ENCODE assay signal across 8 cellular contexts in genomic region chr12:123983822-123984485, GRCh38. TPM values are rescaled to one million over a fixed set of nuclear protein-coding genes. Genes with fewer than 3 reads are reported as not detected.
DNase-seq lines count a peak whose midpoint lies in the region; ATAC-seq and TF ChIP-seq lines count a peak whose summit lies in the region.

No MANE protein-coding gene starts in this region.

- no peaks in the 10 kb centered on the region for H3K79me2 ChIP-seq in Karpas-422 (ENCODE audit: low read length)

- H3K9me2 ChIP-seq in Karpas-422 (replicated peaks; ENCODE audit: insufficient read depth, low read length), result no peaks in the 10 kb centered on the region

- H3K9me3 ChIP-seq in Karpas-422 (ENCODE audit: low read length) (no peaks in the 10 kb centered on the region), adrenal gland (replicated peaks in 1 of 3) (no peaks in the 10 kb centered on the region), sigmoid colon (no peaks in the 10 kb centered on the region)

- no peaks in the 10 kb centered on the region for H3K27me3 ChIP-seq in Karpas-422 (ENCODE audit: low read length)
- no peaks in the 10 kb centered on the region for H3K27me3 ChIP-seq in adrenal gland
- H3K27me3 ChIP-seq in sigmoid colon, result no peaks in the 10 kb centered on the region

- peak; percentile 77 for ATAC-seq in left ventricle myocardium superior
- ATAC-seq in HG03457 (IDR thresholded peaks at IDR 0.05; ENCODE audit: unreplicated experiment), result no peak
- ATAC-seq in GM19035 (IDR thresholded peaks at IDR 0.05; ENCODE audit: unreplicated experiment), result no peak

- H2AFZ ChIP-seq in Karpas-422 (ENCODE audit: low read length), result no peak overlapping the region

- H4K20me1 ChIP-seq in Karpas-422 (ENCODE audit: insufficient read depth, low read depth, low read length), result peaks cover 68% of the 10 kb centered on the region

- 50 to 52% (median 52%) methylated on average over 7 of the region's 7 CpGs for WGBS in adrenal gland, 4 donors
- 59 to 64% methylated on average over 7 of the region's 7 CpGs for WGBS in sigmoid colon, 2 donors

- H3K9ac ChIP-seq in Karpas-422 (ENCODE audit: low read length), result no peak overlapping the region

- TF ChIP-seq EP300 in sigmoid colon (IDR thresholded peaks at IDR 0.05), result no peak

- TF ChIP-seq POLR2A in adrenal gland (IDR thresholded peaks at IDR 0.05) (no peak), sigmoid colon (IDR thresholded peaks at IDR 0.05) (no peak)

- H3K36me3 ChIP-seq in Karpas-422 (ENCODE audit: insufficient read depth, low read length), result no peaks in the 10 kb centered on the region
- H3K36me3 ChIP-seq in adrenal gland (replicated peaks in 1 of 2), result peaks cover 0 to 10% of the 10 kb centered on the region in 2 donors
- peaks cover 0 to 20% (median 6%) of the 10 kb centered on the region in 4 donors for H3K36me3 ChIP-seq in sigmoid colon

- DNase-seq in ELR (ENCODE audit: low read depth), result peak; percentile 83
- DNase-seq in Karpas-422, result peak; percentile 89
- DNase-seq in SIG-M5 (lab: John Stamatoyannopoulos, UW), result peak; percentile 16
- peak; percentile 28 to 74 (median 49) for DNase-seq in adrenal gland
- DNase-seq in left ventricle myocardium superior, result peak; percentile 39
- no peak for DNase-seq in sigmoid colon

- H3K4me3 ChIP-seq in Karpas-422 (ENCODE audit: low read length), result no peak overlapping the region
- H3K4me3 ChIP-seq in adrenal gland, result no peak overlapping the region
- H3K4me3 ChIP-seq in sigmoid colon, result no peak overlapping the region

- H3K27ac ChIP-seq in Karpas-422 (ENCODE audit: low read length), result no peak overlapping the region
- peak overlapping the region in 1 of 5 donors; percentile 15 for H3K27ac ChIP-seq in adrenal gland
- H3K27ac ChIP-seq in sigmoid colon, result no peak overlapping the region

- no peak overlapping the region for H3K4me2 ChIP-seq in Karpas-422 (ENCODE audit: low read depth, low read length, poor library complexity, severe bottlenecking)

- TF ChIP-seq CTCF in adrenal gland (IDR thresholded peaks at IDR 0.05), result peak; percentile 19 to 64 (median 58)
- peak in 3 of 4 experiments; percentile 37 to 56 (median 41) for TF ChIP-seq CTCF in sigmoid colon (IDR thresholded peaks at IDR 0.05)

- intact Hi-C loops in adrenal gland (cut with DNase I) (loop anchor here in 1 of 2 donors (10.0 kb wide), 1 partner anchor 79 kb away; no protein-coding TSS in a partner anchor), left ventricle myocardium superior (cut with micrococcal nuclease) (loop anchor here (10.0 kb wide), 1 partner anchor 79 kb away; no protein-coding TSS in a partner anchor), sigmoid colon (cut with DNase I) (loop anchor here (5.0 kb wide), 1 partner anchor 77 kb away; no protein-coding TSS in a partner anchor)

- H3K4me1 ChIP-seq in Karpas-422 (ENCODE audit: low read length) (peaks cover 36% of the 10 kb centered on the region), adrenal gland (replicated peaks in 1 of 2) (peaks cover 0 to 11% of the 10 kb centered on the region in 2 donors), sigmoid colon (peaks cover 0 to 11% (median 5%) of the 10 kb centered on the region in 4 donors)

RNA-seq across cellular contexts. Expression of gene ZNF664, which starts 10.9 kb away (rescaled TPM):
- total RNA-seq in Karpas-422 (2014; rRNA removed; shearing (Covaris generic); ENCODE audit: low replicate concordance), result 21.0 and 24.4 TPM in 2 replicates
- total RNA-seq in adrenal gland (10 to 100 TPM; 35.2 to 66.9 (median 57.1) TPM), left ventricle myocardium superior (85.2 TPM), sigmoid colon (10 to 100 TPM; 43.4 to 71.7 (median 57.2) TPM)
- polyA plus RNA-seq in adrenal gland (10 to 100 TPM; 19.6 to 63.5 (median 35.2) TPM), sigmoid colon (10 to 100 TPM; 45.0 to 74.0 (median 62.5) TPM)

RNA-seq across cellular contexts. Expression of gene CCDC92, which starts 11.3 kb away (rescaled TPM):
- 2.0 and 2.4 TPM in 2 replicates for total RNA-seq in Karpas-422 (2014; rRNA removed; shearing (Covaris generic); ENCODE audit: low replicate concordance)
- total RNA-seq in adrenal gland (10 to 100 TPM; 16.6 to 31.6 (median 23.7) TPM), left ventricle myocardium superior (54.0 TPM), sigmoid colon (10 to 100 TPM; 20.7 to 54.0 (median 29.1) TPM)
- polyA plus RNA-seq in adrenal gland (10 to 100 TPM; 20.2 to 65.9 (median 59.5) TPM), sigmoid colon (10 to 100 TPM; 18.5 to 24.0 (median 20.7) TPM)
